In genomic region chr12:14696265-14696741, GRCh38 we compare ENCODE assay signal across 21 cellular contexts. TPM values are rescaled to one million over a fixed set of nuclear protein-coding genes. Genes with fewer than 3 reads are reported as not detected.
DNase-seq lines count a peak whose midpoint lies in the region; ATAC-seq and TF ChIP-seq lines count a peak whose summit lies in the region.
"Had no signal": no experiment of that assay in that cellular context is flagged by ENCODE, and none has a peak within 500 bp of the region (broad histone marks: within the 10 kb centered on the region; RNA-seq: fewer than 3 reads in every experiment).

Gene GUCY2C (minus strand): TSS chr12:14696599. CDS start chr12:14696448, 151 bp downstream.

- WGBS in transverse colon (ENCODE audit: low coverage in 1 of 2), 2 donors: 20 to 38% methylated on average over 2 to 8 of the region's 8 CpGs

- H3K27ac Mint-ChIP-seq in WTC11: peak within 1 kb of the TSS; percentile 40
- H3K27ac Mint-ChIP-seq: CD8-positive, alpha-beta memory T cell had no signal

- DNase-seq in HuH-7.5 (ENCODE audit: low spot score): peak; percentile 8
- DNase-seq in WTC11 (ENCODE audit: low spot score): no peak
- peak; percentile 75 to 84 (median 83) for DNase-seq in mucosa of descending colon
- DNase-seq in transverse colon: peak; percentile 81
- no peak for DNase-seq in NCI-H2227 (lab: John Stamatoyannopoulos, UW; ENCODE audit: unreplicated experiment)
- DNase-seq in stimulated activated CD4-positive, alpha-beta T cell treated with anti-CD3 and anti-CD28 coated beads, Interleukin-2, amount 100 ng/mL, for 48 hours: no peak
- DNase-seq: C1 segment of cervical spinal cord; CD8-positive, alpha-beta memory T cell; DMS79; NCI-H1092 treated with DMSO at 0.1 percent for 48 hours; NCI-H146; NCI-H2029 treated with DMSO at 0.1 percent for 48 hours; NCI-H2171; NCI-H446 treated with DMSO at 0.1 percent for 48 hours; Right ventricle myocardium superior; SK-N-SH had no signal

- peak; percentile 29 for TF ChIP-seq EP300 in transverse colon (IDR thresholded peaks at IDR 0.05; ENCODE audit: low read depth)

- H3K27me3 Mint-ChIP-seq in WTC11 (ENCODE audit: low read depth): peaks cover 20% of the 10 kb centered on the region

- intact Hi-C loops in mucosa of descending colon (cut with DNase I, micrococcal nuclease): no loop called here
- intact Hi-C loops in transverse colon (cut with DNase I; ENCODE audit: low total_unique reads): no loop called here

- ATAC-seq in WTC11: peak; percentile 8; the same call in 1 of the 2 replicates
- peak; percentile 95 for ATAC-seq in mucosa of descending colon
- no peak for ATAC-seq in GM18517 (IDR thresholded peaks at IDR 0.05; ENCODE audit: unreplicated experiment)

- H3K27me3 ChIP-seq in transverse colon: no peaks in the 10 kb centered on the region

- peak within 1 kb of the TSS; percentile 58 to 87 (median 83) for H3K27ac ChIP-seq in transverse colon
- H3K27ac ChIP-seq: HL-60 had no signal

- H3K4me1 ChIP-seq in mucosa of descending colon (ENCODE audit: low read depth): peaks cover 6% of the 10 kb centered on the region
- peaks cover 0 to 4% (median 1%) of the 10 kb centered on the region in 4 donors for H3K4me1 ChIP-seq in transverse colon
- H3K4me1 ChIP-seq: HAP-1 had no signal

- H3K9me3 ChIP-seq in mucosa of descending colon (no peaks in the 10 kb centered on the region), transverse colon (no peaks in the 10 kb centered on the region)
- H3K9me3 ChIP-seq: HAP-1, SK-N-SH had no signal

- H3K36me3 Mint-ChIP-seq in WTC11: peaks cover 64% of the 10 kb centered on the region
- H3K36me3 Mint-ChIP-seq: CD8-positive, alpha-beta memory T cell had no signal

- no peaks in the 10 kb centered on the region for H3K36me3 ChIP-seq in mucosa of descending colon (ENCODE audit: low read depth)
- no peaks in the 10 kb centered on the region for H3K36me3 ChIP-seq in transverse colon
- H3K36me3 ChIP-seq: HAP-1 had no signal

- peaks cover 28% of the 10 kb centered on the region for H3K4me1 Mint-ChIP-seq in WTC11
- H3K4me1 Mint-ChIP-seq: CD8-positive, alpha-beta memory T cell had no signal

- CTCF ChIA-PET in WTC11 (lab: Charles Lee): interaction anchor here (0.5 kb wide), 1 partner anchor 21 kb away, joined by 3 read pairs; no protein-coding TSS in a partner anchor

- peak; percentile 76 for TF ChIP-seq POLR2A in transverse colon (IDR thresholded peaks at IDR 0.05)

- TF ChIP-seq CTCF in WTC11 (IDR thresholded peaks at IDR 0.05): no peak
- no peak for TF ChIP-seq CTCF in mucosa of descending colon (IDR thresholded peaks at IDR 0.05)
- TF ChIP-seq CTCF in transverse colon (IDR thresholded peaks at IDR 0.05): no peak

- H3K9me3 Mint-ChIP-seq in WTC11: peaks cover 11% of the 10 kb centered on the region
- H3K9me3 Mint-ChIP-seq: CD8-positive, alpha-beta memory T cell had no signal

- peak within 1 kb of the TSS; percentile 14 for H3K4me3 ChIP-seq in mucosa of descending colon
- peak within 1 kb of the TSS in 3 of 4 donors; percentile 33 to 51 (median 39) for H3K4me3 ChIP-seq in transverse colon
- H3K4me3 ChIP-seq: HAP-1 had no signal

- no peak within 1 kb of the TSS for H3K4me3 Mint-ChIP-seq in WTC11
- H3K4me3 Mint-ChIP-seq: CD8-positive, alpha-beta memory T cell had no signal

- POLR2A ChIA-PET in WTC11 (lab: Charles Lee): interaction anchor here (0.5 kb wide), 1 partner anchor 87 kb away, joined by 3 read pairs; no protein-coding TSS in a partner anchor

- in situ Hi-C loops in transverse colon (cut with MboI; ENCODE audit: low pct_ligation_motif_present in 1 of 4, low pct_unique_long_range_greater_than_20kb in 1 of 4, low sequenced_read_pairs in 3 of 4): loop anchor here in 1 of 4 donors (10.0 kb wide), 1 partner anchor 62 kb away; no protein-coding TSS in a partner anchor

TF ChIP-seq in WTC11, 78 proteins besides CTCF, POLR2A, EP300 and RAD21 (continues in another document):
- TF ChIP-seq EMX1 (CRISPR knock-in tag; IDR thresholded peaks at IDR 0.05) (peak; percentile 85), NR2C2 (CRISPR knock-in tag; IDR thresholded peaks at IDR 0.05) (no peak), ZNF423 (CRISPR knock-in tag; IDR thresholded peaks at IDR 0.05) (no peak), HMGXB4 (CRISPR knock-in tag; IDR thresholded peaks at IDR 0.05) (no peak), AR (CRISPR knock-in tag; IDR thresholded peaks at IDR 0.05) (peak; percentile 86), JUN (CRISPR knock-in tag; IDR thresholded peaks at IDR 0.05) (no peak), USF2 (CRISPR knock-in tag; IDR thresholded peaks at IDR 0.05) (peak; percentile 52), SMAD3 (CRISPR knock-in tag; IDR thresholded peaks at IDR 0.05; ENCODE audit: borderline replicate concordance) (no peak), RORB (CRISPR knock-in tag; IDR thresholded peaks at IDR 0.05) (no peak), ZSCAN18 (CRISPR knock-in tag; IDR thresholded peaks at IDR 0.05) (no peak), NFATC4 (CRISPR knock-in tag; IDR thresholded peaks at IDR 0.05) (peak; percentile 66)

RNA-seq across cellular contexts. Expression of gene GUCY2C, which starts in this region (rescaled TPM):
- total RNA-seq in WTC11 (2021) (3.4 to 4.3 TPM (median 3.9 TPM) in 3 replicates), mucosa of descending colon (10 to 100 TPM; 33.2 to 94.8 (median 73.8) TPM), transverse colon (10 to 100 TPM; 20.5 to 87.4 (median 77.5) TPM)
- total RNA-seq: CD8-positive, alpha-beta memory T cell; HT1080; LHCN-M2; Right ventricle myocardium superior had no signal

Comparison
In these comparisons a context has a peak if more than half of its experiments do, and no peak if none do; other contexts are left out.
1. DNase-seq: peak in HuH-7.5 (single experiment), mucosa of descending colon (3 of 3) and transverse colon (single experiment); none in WTC11 (single experiment), NCI-H2227 (single experiment) and stimulated activated CD4-positive, alpha-beta T cell treated with anti-CD3 and anti-CD28 coated beads, Interleukin-2, amount 100 ng/mL, for 48 hours (0 of 2).